In genomic region chr16:49855822-49856740, GRCh38 we compare ENCODE assay signal across 8 cellular contexts. TPM values are rescaled to one million over a fixed set of nuclear protein-coding genes. Genes with fewer than 3 reads are reported as not detected.
DNase-seq lines count a peak whose midpoint lies in the region; FAIRE-seq lines count a peak whose summit lies in the region.

Gene ZNF423, minus strand, starts transcription at chr16:49856112. Its CDS starts 338 bp downstream, at chr16:49855774.

- H3K27ac ChIP-seq in iPS-18a (ENCODE audit: low read length) (no peak within 1 kb of the TSS), small intestine (ENCODE audit: low read depth in 1 of 2, low read length in 1 of 2) (peak within 1 kb of the TSS in 1 of 2 donors; percentile 85)

- H3K9me3 Mint-ChIP-seq in activated CD4-positive, alpha-beta T cell treated with anti-CD3 and anti-CD28 coated beads, Interleukin-2, amount 10 ng/mL, durations not matched to agents 24 days and 14 days: no peaks in the 10 kb centered on the region
- no peaks in the 10 kb centered on the region for H3K9me3 Mint-ChIP-seq in activated T-helper 2 cell treated with anti-CD3 and anti-CD28 coated beads, Interferon-gamma antibody, Interleukin-2, Interleukin-4, amounts not matched to agents 10 μg/mL and 5 μg/mL and 100 μg/mL, durations not matched to agents 14 hours and 24 hours and 36 hours

- H3K4me3 ChIP-seq in iPS-18a (ENCODE audit: low read length): peak within 1 kb of the TSS; percentile 77
- peak within 1 kb of the TSS; percentile 63 to 71 for H3K4me3 ChIP-seq in small intestine (ENCODE audit: low read depth in 1 of 2, low read length in 2 of 2)

- no peaks in the 10 kb centered on the region for H3K36me3 ChIP-seq in iPS-18a (ENCODE audit: control insufficient read depth, low read depth, low read length)
- no peaks in the 10 kb centered on the region for H3K36me3 ChIP-seq in small intestine (ENCODE audit: control insufficient read depth in 2 of 2, insufficient read depth in 2 of 2, low read length in 2 of 2)

- WGBS in small intestine, 3 donors: 0 to 1% (median 0%) methylated on average over 29 to 80 of the region's 82 CpGs

- peaks cover 53% of the 10 kb centered on the region for H3K27me3 Mint-ChIP-seq in activated CD4-positive, alpha-beta T cell treated with anti-CD3 and anti-CD28 coated beads, Interleukin-2, amount 10 ng/mL, durations not matched to agents 24 days and 14 days
- peaks cover 46% of the 10 kb centered on the region for H3K27me3 Mint-ChIP-seq in activated T-helper 2 cell treated with anti-CD3 and anti-CD28 coated beads, Interferon-gamma antibody, Interleukin-2, Interleukin-4, amounts not matched to agents 10 μg/mL and 5 μg/mL and 100 μg/mL, durations not matched to agents 14 hours and 24 hours and 36 hours (ENCODE audit: low read depth)

- FAIRE-seq in small intestine (lab: Jason Lieb, UNC): no peak

- peak; percentile 60 for DNase-seq in activated CD4-positive, alpha-beta T cell treated with anti-CD3 and anti-CD28 coated beads, Interleukin-2, amount 10 ng/mL, durations not matched to agents 24 days and 14 days
- no peak for DNase-seq in activated CD4-positive, alpha-beta T cell treated with anti-CD3 and anti-CD28 coated beads, Interleukin-2, amount 50 U/mL, for 48 hours
- no peak for DNase-seq in activated T-helper 2 cell treated with anti-CD3 and anti-CD28 coated beads, Interferon-gamma antibody, Interleukin-2, Interleukin-4, amounts not matched to agents 10 μg/mL and 5 μg/mL and 100 μg/mL, durations not matched to agents 14 hours and 24 hours and 36 hours (ENCODE audit: low spot score)
- DNase-seq in small intestine: no peak
- DNase-seq in NCI-H1930 (lab: John Stamatoyannopoulos, UW): no peak
- DNase-seq in NCI-H1694 (lab: John Stamatoyannopoulos, UW): no peak
- no peak for DNase-seq in epidermal melanocyte (ENCODE audit: insufficient read length, low spot score)

- peak within 1 kb of the TSS; percentile 79 for H3K4me3 Mint-ChIP-seq in activated CD4-positive, alpha-beta T cell treated with anti-CD3 and anti-CD28 coated beads, Interleukin-2, amount 10 ng/mL, durations not matched to agents 24 days and 14 days
- peak within 1 kb of the TSS; percentile 61 for H3K4me3 Mint-ChIP-seq in activated T-helper 2 cell treated with anti-CD3 and anti-CD28 coated beads, Interferon-gamma antibody, Interleukin-2, Interleukin-4, amounts not matched to agents 10 μg/mL and 5 μg/mL and 100 μg/mL, durations not matched to agents 14 hours and 24 hours and 36 hours (ENCODE audit: low read depth)

- H3K27ac Mint-ChIP-seq in activated CD4-positive, alpha-beta T cell treated with anti-CD3 and anti-CD28 coated beads, Interleukin-2, amount 10 ng/mL, durations not matched to agents 24 days and 14 days: peak within 1 kb of the TSS; percentile 51
- no peak within 1 kb of the TSS for H3K27ac Mint-ChIP-seq in activated T-helper 2 cell treated with anti-CD3 and anti-CD28 coated beads, Interferon-gamma antibody, Interleukin-2, Interleukin-4, amounts not matched to agents 10 μg/mL and 5 μg/mL and 100 μg/mL, durations not matched to agents 14 hours and 24 hours and 36 hours

- peaks cover 3% of the 10 kb centered on the region for H3K4me1 Mint-ChIP-seq in activated CD4-positive, alpha-beta T cell treated with anti-CD3 and anti-CD28 coated beads, Interleukin-2, amount 10 ng/mL, durations not matched to agents 24 days and 14 days
- H3K4me1 Mint-ChIP-seq in activated T-helper 2 cell treated with anti-CD3 and anti-CD28 coated beads, Interferon-gamma antibody, Interleukin-2, Interleukin-4, amounts not matched to agents 10 μg/mL and 5 μg/mL and 100 μg/mL, durations not matched to agents 14 hours and 24 hours and 36 hours (ENCODE audit: low read depth): peaks cover 5% of the 10 kb centered on the region

- H3K9ac ChIP-seq in iPS-18a (ENCODE audit: low read length): peak within 1 kb of the TSS; percentile 71

- H3K4me1 ChIP-seq in iPS-18a (ENCODE audit: control insufficient read depth, low read depth, low read length) (peaks cover 27% of the 10 kb centered on the region), small intestine (ENCODE audit: control insufficient read depth in 2 of 2, insufficient read depth in 1 of 2, low read depth in 1 of 2, low read length in 1 of 2) (peaks cover 0 to 12% of the 10 kb centered on the region in 2 donors)

- intact Hi-C loops in activated CD4-positive, alpha-beta T cell treated with anti-CD3 and anti-CD28 coated beads, Interleukin-2, amount 10 ng/mL, durations not matched to agents 24 days and 14 days (cut with micrococcal nuclease): loop anchor here (5.0 kb wide), 1 partner anchor 211 kb away; the partner anchor contains the start of gene HEATR3
- intact Hi-C loops in activated T-helper 2 cell treated with anti-CD3 and anti-CD28 coated beads, Interferon-gamma antibody, Interleukin-2, Interleukin-4, amounts not matched to agents 10 μg/mL and 5 μg/mL and 100 μg/mL, durations not matched to agents 14 hours and 24 hours and 36 hours (cut with micrococcal nuclease): no loop called here

- H3K27me3 ChIP-seq in iPS-18a (ENCODE audit: control insufficient read depth, insufficient read depth, low read length) (peaks cover 35% of the 10 kb centered on the region), small intestine (ENCODE audit: control insufficient read depth in 2 of 2, insufficient read depth in 2 of 2, low read length in 2 of 2) (peaks cover 0 to 17% of the 10 kb centered on the region in 2 donors)

- H3K9me3 ChIP-seq in iPS-18a (ENCODE audit: control insufficient read depth, low read depth, low read length) (no peaks in the 10 kb centered on the region), small intestine (ENCODE audit: control insufficient read depth, low read depth) (no peaks in the 10 kb centered on the region)

- H3K36me3 Mint-ChIP-seq in activated CD4-positive, alpha-beta T cell treated with anti-CD3 and anti-CD28 coated beads, Interleukin-2, amount 10 ng/mL, durations not matched to agents 24 days and 14 days (ENCODE audit: low read depth): peaks cover 2% of the 10 kb centered on the region
- H3K36me3 Mint-ChIP-seq in activated T-helper 2 cell treated with anti-CD3 and anti-CD28 coated beads, Interferon-gamma antibody, Interleukin-2, Interleukin-4, amounts not matched to agents 10 μg/mL and 5 μg/mL and 100 μg/mL, durations not matched to agents 14 hours and 24 hours and 36 hours (ENCODE audit: low read depth): no peaks in the 10 kb centered on the region

RNA-seq across cellular contexts. Expression of gene ZNF423, which starts in this region (rescaled TPM):
- total RNA-seq in activated CD4-positive, alpha-beta T cell treated with anti-CD3 and anti-CD28 coated beads, Interleukin-2, amount 10 ng/mL, durations not matched to agents 24 days and 14 days: not detected in 2 replicates
- not detected in 2 replicates for total RNA-seq in activated T-helper 2 cell treated with anti-CD3 and anti-CD28 coated beads, Interferon-gamma antibody, Interleukin-2, Interleukin-4, amounts not matched to agents 10 μg/mL and 5 μg/mL and 100 μg/mL, durations not matched to agents 14 hours and 24 hours and 36 hours
- 1 to 10 TPM in 1 of 3 donors, under 1 TPM in 1, not detected in 1; 0.54 to 2.9 TPM for polyA plus RNA-seq in small intestine

Comparison
In these comparisons a context has a peak if more than half of its experiments do, and no peak if none do; other contexts are left out.
1. Peak in DNase-seq in activated CD4-positive, alpha-beta T cell treated with anti-CD3 and anti-CD28 coated beads, Interleukin-2, amount 10 ng/mL, durations not matched to agents 24 days and 14 days; RNA of the gene not detected or under 1 TPM.